In genomic region chr2:208407667-208408066, GRCh38 we compare ENCODE assay signal across 8 cellular contexts. TPM values are rescaled to one million over a fixed set of nuclear protein-coding genes. Genes with fewer than 3 reads are reported as not detected.
DNase-seq lines count a peak whose midpoint lies in the region; ATAC-seq and TF ChIP-seq lines count a peak whose summit lies in the region.

No MANE protein-coding gene starts in this region.

- no peaks in the 10 kb centered on the region for H3K36me3 ChIP-seq in right atrium auricular region
- H3K36me3 ChIP-seq in smooth muscle cell (ENCODE audit: low read depth) = no peaks in the 10 kb centered on the region

- WGBS in smooth muscle cell (ENCODE audit: low lambda C conversion rate) = 21% methylated on average over 9 of the region's 9 CpGs

- H3K4me1 ChIP-seq in right atrium auricular region (peaks cover 0 to 10% of the 10 kb centered on the region in 2 donors), smooth muscle cell (ENCODE audit: low read depth) (peaks cover 9% of the 10 kb centered on the region)

- H3K79me2 ChIP-seq in smooth muscle cell (ENCODE audit: low read depth) = no peaks in the 10 kb centered on the region

- H3K9me3 ChIP-seq in right atrium auricular region (no peaks in the 10 kb centered on the region), smooth muscle cell (replicated peaks; ENCODE audit: low read depth) (no peaks in the 10 kb centered on the region)

- no peak overlapping the region for H3K9ac ChIP-seq in smooth muscle cell (ENCODE audit: low read depth)

- ATAC-seq in left cardiac atrium = peak; percentile 41 to 67

- peak overlapping the region; percentile 89 for H3K4me2 ChIP-seq in smooth muscle cell

- intact Hi-C loops in left cardiac atrium (cut with DNase I) = no loop called here

- H3K4me3 ChIP-seq in right atrium auricular region = no peak overlapping the region
- no peak overlapping the region for H3K4me3 ChIP-seq in epithelial cell of esophagus (ENCODE audit: low read length)
- H3K4me3 ChIP-seq in smooth muscle cell = no peak overlapping the region

- DNase-seq in left cardiac atrium (no peak), right atrium auricular region (ENCODE audit: low spot score) (no peak), NCI-H2196 (lab: John Stamatoyannopoulos, UW; ENCODE audit: unreplicated experiment) (peak; percentile 29), epithelial cell of esophagus (ENCODE audit: low read depth) (peak; percentile 47), smooth muscle cell (lab: John Stamatoyannopoulos, UW; ENCODE audit: unreplicated experiment) (no peak), UCSD-AML1 (lab: John Stamatoyannopoulos, UW; ENCODE audit: unreplicated experiment) (no peak), HK-2 (ENCODE audit: unreplicated experiment) (no peak), COLO829 (ENCODE audit: low spot score) (no peak)

- no peaks in the 10 kb centered on the region for H3F3A ChIP-seq in smooth muscle cell (ENCODE audit: low read depth)

- H2AFZ ChIP-seq in smooth muscle cell (ENCODE audit: low read depth) = no peak overlapping the region

- TF ChIP-seq CTCF in right atrium auricular region (IDR thresholded peaks at IDR 0.05) = peak in 1 of 2 donors; percentile 11
- peak; percentile 42 for TF ChIP-seq CTCF in epithelial cell of esophagus (IDR thresholded peaks at IDR 0.05; ENCODE audit: insufficient read depth, low read depth, low read length, missing control alignments)
- TF ChIP-seq CTCF in smooth muscle cell (IDR thresholded peaks at IDR 0.05; ENCODE audit: borderline replicate concordance, insufficient read depth, poor library complexity, severe bottlenecking) = peak; percentile 48

- no peak overlapping the region for H3K27ac ChIP-seq in right atrium auricular region
- no peak overlapping the region for H3K27ac ChIP-seq in smooth muscle cell (ENCODE audit: low read depth)

- peaks cover 2 to 15% of the 10 kb centered on the region in 2 donors for H3K27me3 ChIP-seq in right atrium auricular region
- H3K27me3 ChIP-seq in smooth muscle cell (ENCODE audit: low read depth) = peaks cover 44% of the 10 kb centered on the region

- H4K20me1 ChIP-seq in smooth muscle cell (ENCODE audit: low read depth) = no peaks in the 10 kb centered on the region

RNA-seq across cellular contexts. Expression of gene PTH2R, which starts 1.1 kb away (rescaled TPM):
- total RNA-seq in left cardiac atrium (not detected), right atrium auricular region (not detected), smooth muscle cell (not detected in 2 replicates)
- not detected in 2 replicates for polyA plus RNA-seq in smooth muscle cell

Comparison
In these comparisons a context has a peak if more than half of its experiments do, and no peak if none do; other contexts are left out.
1. DNase-seq: peak in NCI-H2196 (single experiment) and epithelial cell of esophagus (single experiment); none in left cardiac atrium (single experiment), right atrium auricular region (single experiment), smooth muscle cell (single experiment), UCSD-AML1 (single experiment), HK-2 (single experiment) and COLO829 (single experiment).